37 cellular contexts compared by ENCODE assay signal in the genomic region with DNA sequence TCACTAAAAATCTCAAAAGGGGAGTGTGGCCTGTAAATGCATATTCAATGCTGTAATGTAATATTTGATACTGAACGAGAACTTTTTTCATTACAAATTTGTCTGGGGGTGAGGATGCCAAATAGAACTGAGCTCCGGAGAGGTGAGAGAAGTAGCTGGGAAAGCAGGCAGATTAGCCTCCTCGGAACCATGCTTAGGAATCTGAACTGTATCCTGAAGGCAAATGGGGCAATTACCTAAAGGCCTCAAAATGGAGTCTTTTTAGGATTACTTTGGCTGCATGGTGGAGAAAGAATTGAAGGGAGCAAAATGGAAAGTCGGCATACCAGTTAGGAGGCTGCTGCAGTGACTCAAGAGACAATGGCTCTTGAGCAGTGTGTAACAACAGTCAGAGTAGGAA.
"Had no signal": no experiment of that assay in that cellular context is flagged by ENCODE, and none has a peak within 500 bp of the region (broad histone marks: within the 10 kb centered on the region; RNA-seq: fewer than 3 reads in every experiment).

No MANE protein-coding gene starts in this region.

- H3K27me3 ChIP-seq: ascending aorta, breast epithelium, cardiac muscle cell, dorsolateral prefrontal cortex, esophagus muscularis mucosa, foreskin keratinocyte, gastrocnemius medialis had no signal

- H3K9me3 Mint-ChIP-seq: activated B cell treated with CpG ODN at 0.5 μM for 24 hours; activated CD4-positive, alpha-beta memory T cell treated with anti-CD3 and anti-CD28 coated beads for 36 hours; activated CD4-positive, alpha-beta T cell treated with anti-CD3 and anti-CD28 coated beads, Interleukin-2, amount 10 ng/mL, durations not matched to agents 24 days and 14 days; activated naive CD4-positive, alpha-beta T cell treated with anti-CD3 and anti-CD28 coated beads, Interleukin-2, amount 10 ng/mL, durations not matched to agents 7 days and 5 days; activated naive CD4-positive, alpha-beta T cell treated with anti-CD3 and anti-CD28 coated beads, Interleukin-2, amount 50 U/mL, for 72 hours; activated naive CD8-positive, alpha-beta T cell treated with anti-CD3 and anti-CD28 coated beads, Interleukin-2, amount 10 ng/mL, durations not matched to agents 7 days and 5 days; activated T-helper 1 cell treated with anti-CD3 and anti-CD28 coated beads, Interleukin-12 subunit alpha, Interleukin-12 subunit beta, Interleukin-2, Interleukin-4 antibody, amounts not matched to agents 30 ng/mL and 10 ng/mL and 1 ng/mL, durations not matched to agents 14 hours and 24 hours and 36 hours; brain; dendritic cell treated with granulocyte-macrophage colony-stimulating factor and Interleukin-4, amounts not matched to agents 40 ng/mL and 50 ng/mL, for 4 days; effector memory CD8-positive, alpha-beta T cell; T-cell; T-helper 1 cell treated with Interleukin-12 subunit alpha and Interleukin-12 subunit beta and Interleukin-4 antibody, amounts not matched to agents 30 μg/mL and 1 μg/mL, for 36 hours; T-helper 2 cell treated with Interferon-gamma antibody and Interleukin-4, amounts not matched to agents 5 μg/mL and 100 μg/mL, for 36 hours had no signal

- H3K27ac Mint-ChIP-seq: activated B cell treated with CpG ODN at 0.5 μM for 24 hours; activated CD4-positive, alpha-beta memory T cell treated with anti-CD3 and anti-CD28 coated beads for 36 hours; activated CD4-positive, alpha-beta T cell treated with anti-CD3 and anti-CD28 coated beads for 36 hours; activated CD4-positive, alpha-beta T cell treated with anti-CD3 and anti-CD28 coated beads, Interleukin-2, amount 10 ng/mL, durations not matched to agents 24 days and 14 days; activated CD8-positive, alpha-beta memory T cell treated with anti-CD3 and anti-CD28 coated beads, Interleukin-2, amount 10 ng/mL, durations not matched to agents 7 days and 5 days; activated CD8-positive, alpha-beta T cell treated with anti-CD3 and anti-CD28 coated beads, Interleukin-2, amount 10 ng/mL, durations not matched to agents 7 days and 5 days; activated naive CD4-positive, alpha-beta T cell treated with anti-CD3 and anti-CD28 coated beads, Interleukin-2, amount 10 ng/mL, durations not matched to agents 7 days and 5 days; activated naive CD8-positive, alpha-beta T cell treated with anti-CD3 and anti-CD28 coated beads, Interleukin-2, amount 10 ng/mL, durations not matched to agents 7 days and 5 days; activated T-helper 1 cell treated with anti-CD3 and anti-CD28 coated beads, Interleukin-12 subunit alpha, Interleukin-12 subunit beta, Interleukin-2, Interleukin-4 antibody, amounts not matched to agents 30 ng/mL and 10 ng/mL and 1 ng/mL, durations not matched to agents 14 hours and 24 hours and 36 hours; dendritic cell treated with granulocyte-macrophage colony-stimulating factor and Interleukin-4, amounts not matched to agents 40 ng/mL and 50 ng/mL, for 4 days; T-cell; T-helper 1 cell treated with Interleukin-12 subunit alpha and Interleukin-12 subunit beta and Interleukin-4 antibody, amounts not matched to agents 30 μg/mL and 1 μg/mL, for 36 hours; T-helper 2 cell treated with Interferon-gamma antibody and Interleukin-4, amounts not matched to agents 5 μg/mL and 100 μg/mL, for 36 hours had no signal

- ATAC-seq: activated CD4-positive, alpha-beta T cell treated with anti-CD3 and anti-CD28 coated beads for 36 hours; activated CD4-positive, CD25-positive, alpha-beta regulatory T cell treated with anti-CD3 and anti-CD28 coated beads, Interleukin-2, amount 50 U/mL, for 24 hours; activated CD8-positive, alpha-beta memory T cell treated with anti-CD3 and anti-CD28 coated beads, Interleukin-2, amount 10 ng/mL, durations not matched to agents 7 days and 5 days; activated CD8-positive, alpha-beta T cell treated with anti-CD3 and anti-CD28 coated beads, Interleukin-2, amount 10 ng/mL, durations not matched to agents 7 days and 5 days; activated naive CD4-positive, alpha-beta T cell treated with anti-CD3 and anti-CD28 coated beads, Interleukin-2, amount 50 U/mL, for 72 hours; effector memory CD8-positive, alpha-beta T cell; foreskin keratinocyte; gastrocnemius medialis; T-cell had no signal

- H3K4me3 ChIP-seq: ascending aorta, breast epithelium, cardiac muscle cell, coronary artery, dorsolateral prefrontal cortex, esophagus muscularis mucosa, gastrocnemius medialis had no signal

- H3K36me3 Mint-ChIP-seq: activated naive CD4-positive, alpha-beta T cell treated with anti-CD3 and anti-CD28 coated beads, Interleukin-2, amount 50 U/mL, for 72 hours; activated naive CD8-positive, alpha-beta T cell treated with anti-CD3 and anti-CD28 coated beads, Interleukin-2, amount 10 ng/mL, durations not matched to agents 7 days and 5 days; brain had no signal

- H3K4me3 Mint-ChIP-seq: activated B cell treated with CpG ODN at 0.5 μM for 24 hours; activated CD4-positive, alpha-beta memory T cell treated with anti-CD3 and anti-CD28 coated beads for 36 hours; activated CD4-positive, alpha-beta T cell treated with anti-CD3 and anti-CD28 coated beads for 36 hours; activated CD4-positive, alpha-beta T cell treated with anti-CD3 and anti-CD28 coated beads, Interleukin-2, amount 10 ng/mL, durations not matched to agents 24 days and 14 days; activated CD8-positive, alpha-beta memory T cell treated with anti-CD3 and anti-CD28 coated beads, Interleukin-2, amount 10 ng/mL, durations not matched to agents 7 days and 5 days; activated CD8-positive, alpha-beta T cell treated with anti-CD3 and anti-CD28 coated beads, Interleukin-2, amount 10 ng/mL, durations not matched to agents 7 days and 5 days; activated naive CD4-positive, alpha-beta T cell treated with anti-CD3 and anti-CD28 coated beads, Interleukin-2, amount 10 ng/mL, durations not matched to agents 7 days and 5 days; activated naive CD8-positive, alpha-beta T cell treated with anti-CD3 and anti-CD28 coated beads, Interleukin-2, amount 10 ng/mL, durations not matched to agents 7 days and 5 days; activated T-helper 1 cell treated with anti-CD3 and anti-CD28 coated beads, Interleukin-12 subunit alpha, Interleukin-12 subunit beta, Interleukin-2, Interleukin-4 antibody, amounts not matched to agents 30 ng/mL and 10 ng/mL and 1 ng/mL, durations not matched to agents 14 hours and 24 hours and 36 hours; brain; dendritic cell treated with granulocyte-macrophage colony-stimulating factor and Interleukin-4, amounts not matched to agents 40 ng/mL and 50 ng/mL, for 4 days; effector memory CD8-positive, alpha-beta T cell; T-cell; T-helper 1 cell treated with Interleukin-12 subunit alpha and Interleukin-12 subunit beta and Interleukin-4 antibody, amounts not matched to agents 30 μg/mL and 1 μg/mL, for 36 hours; T-helper 2 cell treated with Interferon-gamma antibody and Interleukin-4, amounts not matched to agents 5 μg/mL and 100 μg/mL, for 36 hours had no signal

- H3K9me3 ChIP-seq: ascending aorta, breast epithelium, esophagus muscularis mucosa, gastrocnemius medialis had no signal

- H3K27ac ChIP-seq: ascending aorta, breast epithelium, cardiac muscle cell, coronary artery, dorsolateral prefrontal cortex, esophagus muscularis mucosa, foreskin keratinocyte, gastrocnemius medialis, WERI-Rb-1 had no signal

- H3K27me3 Mint-ChIP-seq: activated CD4-positive, alpha-beta memory T cell treated with anti-CD3 and anti-CD28 coated beads for 36 hours; activated CD4-positive, alpha-beta T cell treated with anti-CD3 and anti-CD28 coated beads for 36 hours; activated CD4-positive, alpha-beta T cell treated with anti-CD3 and anti-CD28 coated beads, Interleukin-2, amount 10 ng/mL, durations not matched to agents 24 days and 14 days; activated CD8-positive, alpha-beta memory T cell treated with anti-CD3 and anti-CD28 coated beads, Interleukin-2, amount 10 ng/mL, durations not matched to agents 7 days and 5 days; activated naive CD4-positive, alpha-beta T cell treated with anti-CD3 and anti-CD28 coated beads, Interleukin-2, amount 10 ng/mL, durations not matched to agents 7 days and 5 days; activated naive CD8-positive, alpha-beta T cell treated with anti-CD3 and anti-CD28 coated beads, Interleukin-2, amount 10 ng/mL, durations not matched to agents 7 days and 5 days; brain; dendritic cell treated with granulocyte-macrophage colony-stimulating factor and Interleukin-4, amounts not matched to agents 40 ng/mL and 50 ng/mL, for 4 days; effector memory CD8-positive, alpha-beta T cell; T-cell had no signal

- H3K4me1 ChIP-seq: ascending aorta, breast epithelium, foreskin keratinocyte had no signal

- DNase-seq: activated B cell treated with CpG ODN at 0.5 μM for 24 hours; activated CD4-positive, alpha-beta memory T cell treated with anti-CD3 and anti-CD28 coated beads for 36 hours; activated CD4-positive, alpha-beta T cell treated with anti-CD3 and anti-CD28 coated beads for 36 hours; activated CD4-positive, alpha-beta T cell treated with anti-CD3 and anti-CD28 coated beads, Interleukin-2, amount 10 ng/mL, durations not matched to agents 24 days and 14 days; activated CD8-positive, alpha-beta memory T cell treated with anti-CD3 and anti-CD28 coated beads, Interleukin-2, amount 10 ng/mL, durations not matched to agents 7 days and 5 days; activated CD8-positive, alpha-beta memory T cell treated with anti-CD3 and anti-CD28 coated beads, Interleukin-2, amount 50 U/mL, for 4 hours; activated CD8-positive, alpha-beta T cell treated with anti-CD3 and anti-CD28 coated beads, Interleukin-2, amount 10 ng/mL, durations not matched to agents 7 days and 5 days; activated gamma-delta T cell; activated naive CD4-positive, alpha-beta T cell; activated naive CD4-positive, alpha-beta T cell treated with anti-CD3 and anti-CD28 coated beads, Interleukin-2, amount 10 ng/mL, durations not matched to agents 7 days and 5 days; activated naive CD8-positive, alpha-beta T cell treated with anti-CD3 and anti-CD28 coated beads, Interleukin-2, amount 10 ng/mL, durations not matched to agents 7 days and 5 days; activated T-cell treated with anti-CD3 and anti-CD28 coated beads, Interleukin-2, amount 50 U/mL, for 1 hour; activated T-cell treated with anti-CD3 and anti-CD28 coated beads, Interleukin-2, amount 50 U/mL, for 48 hours; central memory CD4-positive, alpha-beta T cell; dorsolateral prefrontal cortex; effector CD4-positive, alpha-beta T cell; effector memory CD8-positive, alpha-beta T cell; erythroblast; foreskin keratinocyte; gastrocnemius medialis; glutamatergic neuron; SW 1271; T-cell; T1000; WERI-Rb-1 had no signal
